22 cellular contexts compared by ENCODE assay signal in the genomic region with DNA sequence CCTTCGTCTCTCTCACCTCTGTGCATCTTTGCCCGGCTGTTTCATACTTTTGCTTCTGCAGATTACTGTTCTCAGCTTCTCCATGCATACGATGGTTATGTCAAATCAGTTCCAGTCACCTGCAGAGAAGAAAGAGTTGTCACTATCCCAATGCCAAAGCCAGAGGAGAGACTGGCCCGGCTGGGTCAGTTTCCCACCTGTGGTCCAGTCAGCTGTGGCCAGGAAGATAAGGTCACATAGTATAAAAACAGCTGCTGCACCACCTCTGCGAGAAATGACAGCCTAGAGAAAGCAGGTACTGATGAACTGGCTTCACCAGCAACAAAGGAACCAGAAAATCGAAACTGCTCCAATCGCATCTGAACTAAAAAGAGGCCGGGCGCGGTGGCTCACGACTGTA. TPM values are rescaled to one million over a fixed set of nuclear protein-coding genes. Genes with fewer than 3 reads are reported as not detected.
A peak's percentile ranks its signal among the peaks of the same experiment; 100 is the strongest.
DNase-seq lines count a peak whose midpoint lies in the region; ATAC-seq and TF ChIP-seq lines count a peak whose summit lies in the region.
"Had no signal": no experiment of that assay in that cellular context is flagged by ENCODE, and none has a peak within 500 bp of the region (broad histone marks: within the 10 kb centered on the region; RNA-seq: fewer than 3 reads in every experiment).

No MANE protein-coding gene starts in this region.

- no peak for ATAC-seq in activated T-cell treated with anti-CD3 and anti-CD28 coated beads, Interleukin-2, amount 50 U/mL, for 4 hours
- no peak for ATAC-seq in GM19463 (IDR thresholded peaks at IDR 0.05; ENCODE audit: unreplicated experiment)

- DNase-seq in NCI-H146 (lab: John Stamatoyannopoulos, UW) (peak; percentile 69), NCI-H146 treated with DMSO at 0.1 percent for 48 hours (lab: John Stamatoyannopoulos, UW; ENCODE audit: unreplicated experiment) (no peak), fibroblast of lung (ENCODE audit: low read depth in 2 of 2) (no peak)
- DNase-seq in activated T-cell treated with anti-CD3 and anti-CD28 coated beads, Interleukin-2, amount 50 U/mL, for 4 hours = no peak
- no peak for DNase-seq in activated naive CD4-positive, alpha-beta T cell treated with anti-CD3 and anti-CD28 coated beads, Interleukin-2, amount 50 U/mL, for 16 hours
- DNase-seq: 8988T, ACHN, BE2C, DMS153, DND-41, KG1, MM.1S, NCI-H1694 treated with DMSO at 0.1 percent for 48 hours, NCI-H2171, NCI-H226, NCI-H510A, SIG-M5 had no signal

- H3K4me3 ChIP-seq in fibroblast of lung (replicated peaks in 1 of 4; ENCODE audit: control extremely low read depth in 1 of 4, insufficient read depth in 1 of 4, low read depth in 3 of 4, low read length in 4 of 4) = no peak overlapping the region
- H3K4me3 ChIP-seq: Peyer's patch had no signal

- no peaks in the 10 kb centered on the region for H3K4me1 ChIP-seq in fibroblast of lung (ENCODE audit: control insufficient read depth, extremely low read depth, insufficient read depth, low read length)
- H3K4me1 ChIP-seq: BE2C, Peyer's patch had no signal

- H3K9ac ChIP-seq in fibroblast of lung (ENCODE audit: insufficient read depth, low read length) = peak overlapping the region; percentile 0
- H3K9ac ChIP-seq: SK-N-SH had no signal

- no peaks in the 10 kb centered on the region for H3K9me3 ChIP-seq in fibroblast of lung (ENCODE audit: control insufficient read depth, insufficient read depth, low read depth, low read length)
- H3K9me3 ChIP-seq: BE2C, Peyer's patch, SK-N-SH had no signal

- no peaks in the 10 kb centered on the region for H4K20me1 ChIP-seq in fibroblast of lung (ENCODE audit: control insufficient read depth, extremely low read depth, insufficient read depth, low read length)

- H3K4me1 Mint-ChIP-seq in activated T-cell treated with anti-CD3 and anti-CD28 coated beads, Interleukin-2, amount 50 U/mL, for 4 hours (ENCODE audit: low read depth) = peaks cover 3% of the 10 kb centered on the region

- H2AFZ ChIP-seq in fibroblast of lung (ENCODE audit: low read length) = no peak overlapping the region

- H3K36me3 ChIP-seq in fibroblast of lung (ENCODE audit: control insufficient read depth, insufficient read depth, low read length) = no peaks in the 10 kb centered on the region
- H3K36me3 ChIP-seq: BE2C, Peyer's patch had no signal

- no peaks in the 10 kb centered on the region for H3K27me3 ChIP-seq in fibroblast of lung (ENCODE audit: control insufficient read depth, insufficient read depth, low read length)
- H3K27me3 ChIP-seq: BE2C, Peyer's patch had no signal

- H3K4me2 ChIP-seq in fibroblast of lung (ENCODE audit: extremely low read depth, insufficient read depth, low read length) = no peak overlapping the region
- H3K4me2 ChIP-seq: SK-N-SH had no signal

- no peak overlapping the region for H3K4me3 Mint-ChIP-seq in activated T-cell treated with anti-CD3 and anti-CD28 coated beads, Interleukin-2, amount 50 U/mL, for 4 hours
- H3K4me3 Mint-ChIP-seq: CD14-positive monocyte had no signal

- H3K36me3 Mint-ChIP-seq in activated T-cell treated with anti-CD3 and anti-CD28 coated beads, Interleukin-2, amount 50 U/mL, for 4 hours (ENCODE audit: insufficient read depth) = no peaks in the 10 kb centered on the region

- H3K27ac ChIP-seq in angular gyrus (ENCODE audit: low read depth, low read length) = peak overlapping the region; percentile 9
- no peak overlapping the region for H3K27ac ChIP-seq in fibroblast of lung (ENCODE audit: insufficient read depth, low read length)
- H3K27ac ChIP-seq: Peyer's patch had no signal

- no peaks in the 10 kb centered on the region for H3K27me3 Mint-ChIP-seq in activated T-cell treated with anti-CD3 and anti-CD28 coated beads, Interleukin-2, amount 50 U/mL, for 4 hours (ENCODE audit: low read depth)

- H3K9me3 Mint-ChIP-seq in activated T-cell treated with anti-CD3 and anti-CD28 coated beads, Interleukin-2, amount 50 U/mL, for 4 hours = no peaks in the 10 kb centered on the region

- no peaks in the 10 kb centered on the region for H3K79me2 ChIP-seq in fibroblast of lung (ENCODE audit: control insufficient read depth, insufficient read depth, low read length)

- no peak for TF ChIP-seq CTCF in fibroblast of lung (conservative IDR thresholded peaks at IDR 0.05 in 1 of 2, IDR thresholded peaks at IDR 0.05 in 1 of 2; ENCODE audit: low read depth in 1 of 2, low read length in 2 of 2)

RNA-seq across cellular contexts. Expression of a gene that starts 6.4 kb away (rescaled TPM):
- 27.7 and 59.8 TPM in 2 replicates for total RNA-seq in fibroblast of lung
- polyA plus RNA-seq in fibroblast of lung = 27.2 and 39.0 TPM in 2 replicates
- 26.1 and 35.8 TPM in 2 replicates for polyA plus RNA-seq in fibroblast of lung (2012)
- 39.0 and 43.9 TPM in 2 replicates for polyA minus RNA-seq in fibroblast of lung (ENCODE audit: low replicate concordance)
- total RNA-seq in activated T-cell treated with anti-CD3 and anti-CD28 coated beads, Interleukin-2, amount 50 U/mL, for 4 hours = 10 to 100 TPM; 18.1 to 21.9 (median 21.6) TPM
